Comparison of ENCODE assay signal across 8 cellular contexts in genomic region chr7:114086906-114087651, GRCh38.
A peak's percentile ranks its signal among the peaks of the same experiment; 100 is the strongest.
DNase-seq lines count a peak whose midpoint lies in the region; ATAC-seq, FAIRE-seq and TF ChIP-seq lines count a peak whose summit lies in the region.

No MANE protein-coding gene starts in this region.

- CTCF ChIA-PET in AG04449 (lab: Yijun Ruan, JAX), result no interaction called here

- TF ChIP-seq CTCF in AG04449 (IDR thresholded peaks at IDR 0.05; ENCODE audit: insufficient read depth, low read length, missing control alignments) (no peak), foreskin fibroblast (IDR thresholded peaks at IDR 0.05; ENCODE audit: low read depth, low read length) (no peak), GM13977 (IDR thresholded peaks at IDR 0.05; ENCODE audit: extremely low read depth, insufficient read depth, missing control alignments) (no peak)

- intact Hi-C loops in posterior vena cava (cut with DNase I), result loop anchor here (10.0 kb wide), 4 partner anchors 318 to 568 kb away; partner anchors contain the start of gene FOXP2 (in 1 of the 2)

- in situ Hi-C loops in GM13977 (cut with MboI; ENCODE audit: low pct_unique_long_range_greater_than_20kb, low sequenced_read_pairs, unreplicated experiment), result no loop called here

- DNase-seq in AG04449 (ENCODE audit: low read depth, low spot score) (no peak), GM12892 (ENCODE audit: insufficient read length) (no peak), SK-N-MC (ENCODE audit: low read depth, low spot score) (no peak), foreskin fibroblast (peak; percentile 29 to 69), posterior vena cava (ENCODE audit: low spot score) (peak; percentile 73), GM13977 (ENCODE audit: low spot score) (no peak)

- POLR2A ChIA-PET in AG04449 (lab: Yijun Ruan, JAX), result no interaction called here

- H3K4me3 ChIP-seq in AG04449 (ENCODE audit: low read depth, low read length) (peak overlapping the region; percentile 54), SK-N-MC (peak overlapping the region; percentile 97), foreskin fibroblast (ENCODE audit: low read depth in 1 of 2, low read length in 2 of 2) (peak overlapping the region; percentile 57 to 96)

- peak overlapping the region; percentile 69; the same call in 1 of the 2 replicates for H3K27ac ChIP-seq in SK-N-MC

- no peaks in the 10 kb centered on the region for H3K36me3 ChIP-seq in SK-N-MC (ENCODE audit: insufficient read depth, low read length)

- FAIRE-seq in GM12892 (lab: Jason Lieb, UNC), result peak; percentile 48

- peak overlapping the region; percentile 84 for H3K9ac ChIP-seq in SK-N-MC (ENCODE audit: insufficient read length)

- no peaks in the 10 kb centered on the region for H3K9me3 ChIP-seq in SK-N-MC (ENCODE audit: low read depth, low read length)

- ATAC-seq in HG03521 (IDR thresholded peaks at IDR 0.05; ENCODE audit: unreplicated experiment) (no peak), GM19395 (IDR thresholded peaks at IDR 0.05; ENCODE audit: unreplicated experiment) (no peak)

- no peak for TF ChIP-seq POLR2A in GM12892 (IDR thresholded peaks at IDR 0.05; ENCODE audit: low read depth, low read length)

Comparison
In these comparisons a context has a peak if more than half of its experiments do, and no peak if none do; other contexts are left out.
1. DNase-seq: peak in foreskin fibroblast (2 of 2) and posterior vena cava (single experiment); none in AG04449 (single experiment), GM12892 (single experiment), SK-N-MC (single experiment) and GM13977 (single experiment).
2. Peak in every context shown above with its lines, with median percentiles within 50 percentile points of each other: H3K4me3 ChIP-seq.